ENCODE assay signal across 15 cellular contexts in the genomic region with DNA sequence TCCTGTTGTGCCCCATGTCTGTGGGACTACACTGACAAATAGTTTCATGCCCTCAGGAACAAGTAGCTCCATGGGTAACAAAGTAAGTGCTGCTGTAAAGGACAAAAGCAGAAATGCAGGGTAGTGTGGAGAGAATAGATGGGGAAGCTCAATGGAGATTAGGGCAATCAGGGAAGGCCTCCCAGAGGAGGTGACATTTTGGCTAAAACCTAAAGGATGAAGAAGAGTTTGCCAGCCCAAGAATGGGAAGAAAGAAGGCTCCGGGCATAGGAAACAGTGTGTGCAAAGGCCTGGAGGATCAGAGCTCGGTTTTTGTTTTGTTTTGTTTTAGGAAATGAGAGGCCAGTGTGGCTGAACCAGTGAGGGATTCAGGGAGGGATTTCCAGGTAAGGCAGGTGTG. TPM values are rescaled to one million over a fixed set of nuclear protein-coding genes. Genes with fewer than 3 reads are reported as not detected.
DNase-seq lines count a peak whose midpoint lies in the region; ATAC-seq and TF ChIP-seq lines count a peak whose summit lies in the region.
"Had no signal": no experiment of that assay in that cellular context is flagged by ENCODE, and none has a peak within 500 bp of the region (broad histone marks: within the 10 kb centered on the region; RNA-seq: fewer than 3 reads in every experiment).

No MANE protein-coding gene starts in this region.

- no peaks in the 10 kb centered on the region for H3K9me3 Mint-ChIP-seq in activated naive CD8-positive, alpha-beta T cell (ENCODE audit: low read depth)
- no peaks in the 10 kb centered on the region for H3K9me3 Mint-ChIP-seq in activated naive CD8-positive, alpha-beta T cell treated with anti-CD3 and anti-CD28 coated beads for 36 hours
- H3K9me3 Mint-ChIP-seq in T-cell: no peaks in the 10 kb centered on the region
- H3K9me3 Mint-ChIP-seq in central memory CD8-positive, alpha-beta T cell: no peaks in the 10 kb centered on the region
- H3K9me3 Mint-ChIP-seq in stimulated activated naive B cell treated with anti-CD40 and anti-IgM and Interleukin-4, amounts not matched to agents 10 μg/mL and 1 μg/mL and 100 μg/mL, for 72 hours: no peaks in the 10 kb centered on the region
- no peaks in the 10 kb centered on the region for H3K9me3 Mint-ChIP-seq in progenitor cell of endocrine pancreas (ENCODE audit: low read depth)

- POLR2A ChIA-PET in T-cell (lab: Charles Lee): interaction anchor here in 1 of 2 donors (1.5 kb wide), 1 partner anchor 8 kb away, joined by 6 read pairs; no protein-coding TSS in a partner anchor

- ATAC-seq in T-cell (replicated peaks in 1 of 4): no peak
- ATAC-seq in central memory CD8-positive, alpha-beta T cell (replicated peaks; ENCODE audit: extremely low read depth, poor library complexity, severe bottlenecking): no peak
- no peak for ATAC-seq in stimulated activated naive B cell treated with anti-CD40 and anti-IgM and Interleukin-4, amounts not matched to agents 10 μg/mL and 1 μg/mL and 100 μg/mL, for 72 hours (replicated peaks)
- no peak for ATAC-seq in HG03432 (IDR thresholded peaks at IDR 0.05; ENCODE audit: unreplicated experiment)
- ATAC-seq: foreskin keratinocyte, PC-3 had no signal

- no peak for DNase-seq in activated naive CD8-positive, alpha-beta T cell treated with anti-CD3 and anti-CD28 coated beads for 36 hours
- DNase-seq in T-cell (no peak), COLO829 (ENCODE audit: low spot score) (no peak), progenitor cell of endocrine pancreas (ENCODE audit: low spot score, unreplicated experiment) (no peak)
- DNase-seq in central memory CD8-positive, alpha-beta T cell (ENCODE audit: low spot score in 2 of 2): no peak
- no peak for DNase-seq in stimulated activated naive B cell treated with anti-CD40 and anti-IgM and Interleukin-4, amounts not matched to agents 10 μg/mL and 1 μg/mL and 100 μg/mL, for 72 hours
- DNase-seq: foreskin keratinocyte; MM.1S; mucosa of descending colon; NCI-H1930; NCI-H510A; PC-3; stimulated activated CD4-positive, alpha-beta T cell treated with anti-CD3 and anti-CD28 coated beads, Interleukin-2, amount 100 ng/mL, for 48 hours had no signal

- peaks cover 45% of the 10 kb centered on the region for H3K4me1 Mint-ChIP-seq in activated naive CD8-positive, alpha-beta T cell (ENCODE audit: low read depth)
- peaks cover 45% of the 10 kb centered on the region for H3K4me1 Mint-ChIP-seq in activated naive CD8-positive, alpha-beta T cell treated with anti-CD3 and anti-CD28 coated beads for 36 hours
- peaks cover 73 to 79% (median 75%) of the 10 kb centered on the region in 3 donors for H3K4me1 Mint-ChIP-seq in T-cell
- H3K4me1 Mint-ChIP-seq in central memory CD8-positive, alpha-beta T cell: peaks cover 76% of the 10 kb centered on the region
- H3K4me1 Mint-ChIP-seq in stimulated activated naive B cell treated with anti-CD40 and anti-IgM and Interleukin-4, amounts not matched to agents 10 μg/mL and 1 μg/mL and 100 μg/mL, for 72 hours: peaks cover 68 to 91% of the 10 kb centered on the region in 2 donors
- no peaks in the 10 kb centered on the region for H3K4me1 Mint-ChIP-seq in progenitor cell of endocrine pancreas (ENCODE audit: low read depth)

- no peak for TF ChIP-seq CTCF in progenitor cell of endocrine pancreas (IDR thresholded peaks at IDR 0.05; ENCODE audit: unreplicated experiment)

- peak overlapping the region; percentile 36 for H3K4me3 Mint-ChIP-seq in activated naive CD8-positive, alpha-beta T cell
- H3K4me3 Mint-ChIP-seq in activated naive CD8-positive, alpha-beta T cell treated with anti-CD3 and anti-CD28 coated beads for 36 hours: no peak overlapping the region
- H3K4me3 Mint-ChIP-seq in T-cell: peak overlapping the region in 2 of 3 donors; percentile 26 to 35
- peak overlapping the region; percentile 61 for H3K4me3 Mint-ChIP-seq in central memory CD8-positive, alpha-beta T cell
- peak overlapping the region; percentile 2 to 51 for H3K4me3 Mint-ChIP-seq in stimulated activated naive B cell treated with anti-CD40 and anti-IgM and Interleukin-4, amounts not matched to agents 10 μg/mL and 1 μg/mL and 100 μg/mL, for 72 hours
- H3K4me3 Mint-ChIP-seq in progenitor cell of endocrine pancreas (ENCODE audit: low read depth): no peak overlapping the region

- no peaks in the 10 kb centered on the region for H3K27me3 Mint-ChIP-seq in activated naive CD8-positive, alpha-beta T cell
- H3K27me3 Mint-ChIP-seq in activated naive CD8-positive, alpha-beta T cell treated with anti-CD3 and anti-CD28 coated beads for 36 hours: no peaks in the 10 kb centered on the region
- no peaks in the 10 kb centered on the region for H3K27me3 Mint-ChIP-seq in T-cell
- no peaks in the 10 kb centered on the region for H3K27me3 Mint-ChIP-seq in central memory CD8-positive, alpha-beta T cell
- no peaks in the 10 kb centered on the region for H3K27me3 Mint-ChIP-seq in stimulated activated naive B cell treated with anti-CD40 and anti-IgM and Interleukin-4, amounts not matched to agents 10 μg/mL and 1 μg/mL and 100 μg/mL, for 72 hours
- H3K27me3 Mint-ChIP-seq in progenitor cell of endocrine pancreas: peaks cover 31% of the 10 kb centered on the region

- peak overlapping the region; percentile 87 for H3K27ac Mint-ChIP-seq in activated naive CD8-positive, alpha-beta T cell
- no peak overlapping the region for H3K27ac Mint-ChIP-seq in activated naive CD8-positive, alpha-beta T cell treated with anti-CD3 and anti-CD28 coated beads for 36 hours
- H3K27ac Mint-ChIP-seq in T-cell: peak overlapping the region; percentile 87 to 95
- peak overlapping the region; percentile 94 for H3K27ac Mint-ChIP-seq in central memory CD8-positive, alpha-beta T cell (ENCODE audit: low read depth)
- H3K27ac Mint-ChIP-seq in stimulated activated naive B cell treated with anti-CD40 and anti-IgM and Interleukin-4, amounts not matched to agents 10 μg/mL and 1 μg/mL and 100 μg/mL, for 72 hours: peak overlapping the region; percentile 90
- no peak overlapping the region for H3K27ac Mint-ChIP-seq in progenitor cell of endocrine pancreas

- CTCF ChIA-PET in T-cell (lab: Charles Lee): interaction anchor here in 1 of 2 donors (0.9 to 1.3 kb wide), 4 partner anchors 10 to 75 kb away, joined by 3 to 5 read pairs (median 4); no protein-coding TSS in a partner anchor

- H3K36me3 Mint-ChIP-seq in activated naive CD8-positive, alpha-beta T cell: peaks cover 10% of the 10 kb centered on the region
- H3K36me3 Mint-ChIP-seq in activated naive CD8-positive, alpha-beta T cell treated with anti-CD3 and anti-CD28 coated beads for 36 hours: peaks cover 18% of the 10 kb centered on the region
- H3K36me3 Mint-ChIP-seq in T-cell (peaks cover 12% of the 10 kb centered on the region), progenitor cell of endocrine pancreas (ENCODE audit: insufficient read depth) (no peaks in the 10 kb centered on the region)
- H3K36me3 Mint-ChIP-seq in central memory CD8-positive, alpha-beta T cell (ENCODE audit: insufficient read depth): peaks cover 16% of the 10 kb centered on the region
- peaks cover 36 to 62% of the 10 kb centered on the region in 2 donors for H3K36me3 Mint-ChIP-seq in stimulated activated naive B cell treated with anti-CD40 and anti-IgM and Interleukin-4, amounts not matched to agents 10 μg/mL and 1 μg/mL and 100 μg/mL, for 72 hours

RNA-seq across cellular contexts. Expression of a gene that starts 43.6 kb away (rescaled TPM):
- total RNA-seq in activated naive CD8-positive, alpha-beta T cell treated with anti-CD3 and anti-CD28 coated beads for 36 hours: 10 to 100 TPM; 11.8 to 14.2 TPM
- 1 to 10 TPM; 1.3 to 4.0 (median 2.4) TPM for total RNA-seq in T-cell
- total RNA-seq in progenitor cell of endocrine pancreas: 12.6 and 13.8 TPM in 2 replicates

Comparison
In these comparisons a context has a peak if more than half of its experiments do, and no peak if none do; other contexts are left out.
1. H3K27ac Mint-ChIP-seq: peak in activated naive CD8-positive, alpha-beta T cell (single experiment), T-cell (2 of 2), central memory CD8-positive, alpha-beta T cell (single experiment) and stimulated activated naive B cell treated with anti-CD40 and anti-IgM and Interleukin-4, amounts not matched to agents 10 μg/mL and 1 μg/mL and 100 μg/mL, for 72 hours (single experiment); none in activated naive CD8-positive, alpha-beta T cell treated with anti-CD3 and anti-CD28 coated beads for 36 hours (single experiment) and progenitor cell of endocrine pancreas (single experiment).
2. H3K4me3 Mint-ChIP-seq: peak in activated naive CD8-positive, alpha-beta T cell (single experiment), T-cell (2 of 3), central memory CD8-positive, alpha-beta T cell (single experiment) and stimulated activated naive B cell treated with anti-CD40 and anti-IgM and Interleukin-4, amounts not matched to agents 10 μg/mL and 1 μg/mL and 100 μg/mL, for 72 hours (2 of 2); none in activated naive CD8-positive, alpha-beta T cell treated with anti-CD3 and anti-CD28 coated beads for 36 hours (single experiment) and progenitor cell of endocrine pancreas (single experiment).